1 cellular context compared by ENCODE assay signal in the genomic region with DNA sequence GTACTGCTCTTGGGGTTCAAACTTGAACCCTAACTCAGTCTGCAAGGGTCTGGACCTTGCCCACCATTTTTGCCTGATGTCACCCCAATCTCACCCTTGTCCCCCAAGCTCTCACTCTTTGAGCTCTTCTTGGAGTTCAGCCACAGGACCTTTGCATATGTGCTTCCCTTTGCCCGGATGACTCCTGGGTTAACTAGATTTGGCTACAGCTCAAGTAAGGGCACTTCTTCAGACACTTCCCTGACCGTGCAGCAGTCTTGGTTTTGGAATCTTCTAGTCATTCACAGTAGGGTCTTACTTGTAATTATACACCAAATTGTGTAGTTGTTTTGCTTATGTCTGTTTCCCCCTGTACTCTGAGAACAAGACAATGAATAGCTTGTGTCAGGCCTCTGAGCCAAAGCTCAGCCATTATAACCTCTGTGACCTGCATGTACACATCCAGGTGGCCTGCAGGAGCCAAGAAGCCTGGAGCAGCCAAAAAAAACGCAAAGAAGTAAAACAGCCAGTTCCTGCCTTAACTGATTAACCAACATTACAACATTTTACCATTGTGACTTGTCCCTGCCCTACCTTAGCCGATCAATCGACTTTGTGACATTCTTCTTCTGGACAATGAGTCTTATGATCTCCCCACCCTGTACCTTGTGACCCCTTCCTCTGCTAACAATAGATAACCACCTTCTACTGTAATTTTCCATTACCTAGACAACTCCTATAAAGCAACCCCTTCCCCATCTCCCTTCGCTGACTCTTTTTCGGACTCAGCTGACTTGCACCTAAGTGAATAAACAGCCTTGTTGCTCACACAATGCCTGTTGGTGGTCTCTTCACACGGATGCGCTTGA.
TF ChIP-seq lines count a peak whose summit lies in the region.

No MANE protein-coding gene starts in this region.

TF ChIP-seq in HepG2, 621 proteins besides CTCF, POLR2A, EP300 and RAD21 (continued from another document and continues in another):
- TF ChIP-seq, protein P1, sequence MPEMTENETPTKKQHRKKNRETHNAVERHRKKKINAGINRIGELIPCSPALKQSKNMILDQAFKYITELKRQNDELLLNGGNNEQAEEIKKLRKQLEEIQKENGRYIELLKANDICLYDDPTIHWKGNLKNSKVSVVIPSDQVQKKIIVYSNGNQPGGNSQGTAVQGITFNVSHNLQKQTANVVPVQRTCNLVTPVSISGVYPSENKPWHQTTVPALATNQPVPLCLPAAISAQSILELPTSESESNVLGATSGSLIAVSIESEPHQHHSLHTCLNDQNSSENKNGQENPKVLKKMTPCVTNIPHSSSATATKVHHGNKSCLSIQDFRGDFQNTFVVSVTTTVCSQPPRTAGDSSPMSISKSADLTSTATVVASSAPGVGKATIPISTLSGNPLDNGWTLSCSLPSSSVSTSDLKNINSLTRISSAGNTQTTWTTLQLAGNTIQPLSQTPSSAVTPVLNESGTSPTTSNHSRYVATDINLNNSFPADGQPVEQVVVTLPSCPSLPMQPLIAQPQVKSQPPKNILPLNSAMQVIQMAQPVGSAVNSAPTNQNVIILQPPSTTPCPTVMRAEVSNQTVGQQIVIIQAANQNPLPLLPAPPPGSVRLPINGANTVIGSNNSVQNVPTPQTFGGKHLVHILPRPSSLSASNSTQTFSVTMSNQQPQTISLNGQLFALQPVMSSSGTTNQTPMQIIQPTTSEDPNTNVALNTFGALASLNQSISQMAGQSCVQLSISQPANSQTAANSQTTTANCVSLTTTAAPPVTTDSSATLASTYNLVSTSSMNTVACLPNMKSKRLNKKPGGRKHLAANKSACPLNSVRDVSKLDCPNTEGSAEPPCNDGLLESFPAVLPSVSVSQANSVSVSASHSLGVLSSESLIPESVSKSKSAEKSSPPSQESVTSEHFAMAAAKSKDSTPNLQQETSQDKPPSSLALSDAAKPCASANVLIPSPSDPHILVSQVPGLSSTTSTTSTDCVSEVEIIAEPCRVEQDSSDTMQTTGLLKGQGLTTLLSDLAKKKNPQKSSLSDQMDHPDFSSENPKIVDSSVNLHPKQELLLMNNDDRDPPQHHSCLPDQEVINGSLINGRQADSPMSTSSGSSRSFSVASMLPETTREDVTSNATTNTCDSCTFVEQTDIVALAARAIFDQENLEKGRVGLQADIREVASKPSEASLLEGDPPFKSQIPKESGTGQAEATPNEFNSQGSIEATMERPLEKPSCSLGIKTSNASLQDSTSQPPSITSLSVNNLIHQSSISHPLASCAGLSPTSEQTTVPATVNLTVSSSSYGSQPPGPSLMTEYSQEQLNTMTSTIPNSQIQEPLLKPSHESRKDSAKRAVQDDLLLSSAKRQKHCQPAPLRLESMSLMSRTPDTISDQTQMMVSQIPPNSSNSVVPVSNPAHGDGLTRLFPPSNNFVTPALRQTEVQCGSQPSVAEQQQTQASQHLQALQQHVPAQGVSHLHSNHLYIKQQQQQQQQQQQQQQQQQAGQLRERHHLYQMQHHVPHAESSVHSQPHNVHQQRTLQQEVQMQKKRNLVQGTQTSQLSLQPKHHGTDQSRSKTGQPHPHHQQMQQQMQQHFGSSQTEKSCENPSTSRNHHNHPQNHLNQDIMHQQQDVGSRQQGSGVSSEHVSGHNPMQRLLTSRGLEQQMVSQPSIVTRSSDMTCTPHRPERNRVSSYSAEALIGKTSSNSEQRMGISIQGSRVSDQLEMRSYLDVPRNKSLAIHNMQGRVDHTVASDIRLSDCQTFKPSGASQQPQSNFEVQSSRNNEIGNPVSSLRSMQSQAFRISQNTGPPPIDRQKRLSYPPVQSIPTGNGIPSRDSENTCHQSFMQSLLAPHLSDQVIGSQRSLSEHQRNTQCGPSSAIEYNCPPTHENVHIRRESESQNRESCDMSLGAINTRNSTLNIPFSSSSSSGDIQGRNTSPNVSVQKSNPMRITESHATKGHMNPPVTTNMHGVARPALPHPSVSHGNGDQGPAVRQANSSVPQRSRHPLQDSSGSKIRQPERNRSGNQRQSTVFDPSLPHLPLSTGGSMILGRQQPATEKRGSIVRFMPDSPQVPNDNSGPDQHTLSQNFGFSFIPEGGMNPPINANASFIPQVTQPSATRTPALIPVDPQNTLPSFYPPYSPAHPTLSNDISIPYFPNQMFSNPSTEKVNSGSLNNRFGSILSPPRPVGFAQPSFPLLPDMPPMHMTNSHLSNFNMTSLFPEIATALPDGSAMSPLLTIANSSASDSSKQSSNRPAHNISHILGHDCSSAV (CRISPR knock-in tag; IDR thresholded peaks at IDR 0.05; ENCODE audit: borderline replicate concordance): no peak
- TF ChIP-seq ISL2 (CRISPR knock-in tag; IDR thresholded peaks at IDR 0.05) (peak; percentile 76), YEATS4 (CRISPR knock-in tag; IDR thresholded peaks at IDR 0.05; ENCODE audit: borderline replicate concordance) (peak; percentile 53; the same call in 1 of the 2 replicates), ZNF709 (CRISPR knock-in tag; IDR thresholded peaks at IDR 0.05) (no peak), ZFP90 (CRISPR knock-in tag; IDR thresholded peaks at IDR 0.05; ENCODE audit: borderline replicate concordance) (no peak; the same call in 1 of the 2 replicates), ZNF44 (CRISPR knock-in tag; IDR thresholded peaks at IDR 0.05) (peak; percentile 88), STAG1 (CRISPR knock-in tag; IDR thresholded peaks at IDR 0.05) (no peak), ZFYVE20 (CRISPR knock-in tag; IDR thresholded peaks at IDR 0.05; ENCODE audit: borderline replicate concordance, low read depth) (no peak), FLYWCH1 (CRISPR knock-in tag; IDR thresholded peaks at IDR 0.05) (no peak), SMAD9 (CRISPR knock-in tag; IDR thresholded peaks at IDR 0.05) (peak; percentile 55; the same call in 1 of the 2 replicates), KDM6A (CRISPR knock-in tag; IDR thresholded peaks at IDR 0.05; ENCODE audit: low read depth) (0 out of 2 replicates have a peak, but pooled peaks have one; percentile 10), GFI1 (CRISPR knock-in tag; IDR thresholded peaks at IDR 0.05; ENCODE audit: borderline replicate concordance) (no peak), EED (CRISPR knock-in tag; IDR thresholded peaks at IDR 0.05) (no peak), ZBTB20 (CRISPR knock-in tag; IDR thresholded peaks at IDR 0.05; ENCODE audit: borderline replicate concordance, low read depth) (0 out of 2 replicates have a peak, but pooled peaks have one; percentile 39), NR1H2 (CRISPR knock-in tag; IDR thresholded peaks at IDR 0.05; ENCODE audit: borderline replicate concordance, low read depth) (no peak), SIX4 (CRISPR knock-in tag; IDR thresholded peaks at IDR 0.05) (no peak), U2AF2 (IDR thresholded peaks at IDR 0.05; ENCODE audit: low read depth, low read length) (no peak), MIXL1 (CRISPR knock-in tag; IDR thresholded peaks at IDR 0.05) (0 out of 2 replicates have a peak, but pooled peaks have one; percentile 9), ZNF598 (CRISPR knock-in tag; IDR thresholded peaks at IDR 0.05; ENCODE audit: borderline replicate concordance) (no peak; the same call in 1 of the 2 replicates), CBFB (CRISPR knock-in tag; IDR thresholded peaks at IDR 0.05) (no peak), IKZF1 (IDR thresholded peaks at IDR 0.05) (no peak), ZNF234 (CRISPR knock-in tag; conservative IDR thresholded peaks at IDR 0.05) (no peak), ZNF225 (CRISPR knock-in tag; IDR thresholded peaks at IDR 0.05) (no peak), ZNF292 (CRISPR knock-in tag; IDR thresholded peaks at IDR 0.05; ENCODE audit: borderline replicate concordance, low read depth) (no peak), FIP1L1 (IDR thresholded peaks at IDR 0.05; ENCODE audit: borderline replicate concordance, insufficient read depth, low read depth, low read length) (no peak)
- TF ChIP-seq, protein P2, sequence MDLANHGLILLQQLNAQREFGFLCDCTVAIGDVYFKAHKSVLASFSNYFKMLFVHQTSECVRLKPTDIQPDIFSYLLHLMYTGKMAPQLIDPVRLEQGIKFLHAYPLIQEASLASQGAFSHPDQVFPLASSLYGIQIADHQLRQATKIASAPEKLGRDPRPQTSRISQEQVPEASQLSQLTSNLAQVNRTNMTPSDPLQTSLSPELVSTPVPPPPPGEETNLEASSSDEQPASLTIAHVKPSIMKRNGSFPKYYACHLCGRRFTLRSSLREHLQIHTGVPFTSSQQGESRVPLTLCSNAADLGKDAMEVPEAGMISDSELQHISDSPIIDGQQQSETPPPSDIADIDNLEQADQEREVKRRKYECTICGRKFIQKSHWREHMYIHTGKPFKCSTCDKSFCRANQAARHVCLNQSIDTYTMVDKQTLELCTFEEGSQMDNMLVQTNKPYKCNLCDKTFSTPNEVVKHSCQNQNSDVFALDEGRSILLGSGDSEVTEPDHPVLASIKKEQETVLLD (CRISPR knock-in tag; IDR thresholded peaks at IDR 0.05; ENCODE audit: low read depth): no peak
- TF ChIP-seq, protein P3, sequence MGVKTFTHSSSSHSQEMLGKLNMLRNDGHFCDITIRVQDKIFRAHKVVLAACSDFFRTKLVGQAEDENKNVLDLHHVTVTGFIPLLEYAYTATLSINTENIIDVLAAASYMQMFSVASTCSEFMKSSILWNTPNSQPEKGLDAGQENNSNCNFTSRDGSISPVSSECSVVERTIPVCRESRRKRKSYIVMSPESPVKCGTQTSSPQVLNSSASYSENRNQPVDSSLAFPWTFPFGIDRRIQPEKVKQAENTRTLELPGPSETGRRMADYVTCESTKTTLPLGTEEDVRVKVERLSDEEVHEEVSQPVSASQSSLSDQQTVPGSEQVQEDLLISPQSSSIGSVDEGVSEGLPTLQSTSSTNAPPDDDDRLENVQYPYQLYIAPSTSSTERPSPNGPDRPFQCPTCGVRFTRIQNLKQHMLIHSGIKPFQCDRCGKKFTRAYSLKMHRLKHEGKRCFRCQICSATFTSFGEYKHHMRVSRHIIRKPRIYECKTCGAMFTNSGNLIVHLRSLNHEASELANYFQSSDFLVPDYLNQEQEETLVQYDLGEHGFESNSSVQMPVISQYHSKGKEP (CRISPR knock-in tag; IDR thresholded peaks at IDR 0.05): no peak
- TF ChIP-seq, protein P4, sequence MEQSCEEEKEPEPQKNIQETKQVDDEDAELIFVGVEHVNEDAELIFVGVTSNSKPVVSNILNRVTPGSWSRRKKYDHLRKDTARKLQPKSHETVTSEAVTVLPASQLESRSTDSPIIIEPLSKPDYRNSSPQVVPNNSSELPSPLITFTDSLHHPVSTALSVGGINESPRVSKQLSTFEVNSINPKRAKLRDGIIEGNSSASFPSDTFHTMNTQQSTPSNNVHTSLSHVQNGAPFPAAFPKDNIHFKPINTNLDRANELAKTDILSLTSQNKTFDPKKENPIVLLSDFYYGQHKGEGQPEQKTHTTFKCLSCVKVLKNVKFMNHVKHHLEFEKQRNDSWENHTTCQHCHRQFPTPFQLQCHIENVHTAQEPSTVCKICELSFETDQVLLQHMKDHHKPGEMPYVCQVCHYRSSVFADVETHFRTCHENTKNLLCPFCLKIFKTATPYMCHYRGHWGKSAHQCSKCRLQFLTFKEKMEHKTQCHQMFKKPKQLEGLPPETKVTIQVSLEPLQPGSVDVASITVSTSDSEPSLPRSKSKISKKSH (CRISPR knock-in tag; IDR thresholded peaks at IDR 0.05; ENCODE audit: borderline replicate concordance): no peak
- TF ChIP-seq, protein P5, sequence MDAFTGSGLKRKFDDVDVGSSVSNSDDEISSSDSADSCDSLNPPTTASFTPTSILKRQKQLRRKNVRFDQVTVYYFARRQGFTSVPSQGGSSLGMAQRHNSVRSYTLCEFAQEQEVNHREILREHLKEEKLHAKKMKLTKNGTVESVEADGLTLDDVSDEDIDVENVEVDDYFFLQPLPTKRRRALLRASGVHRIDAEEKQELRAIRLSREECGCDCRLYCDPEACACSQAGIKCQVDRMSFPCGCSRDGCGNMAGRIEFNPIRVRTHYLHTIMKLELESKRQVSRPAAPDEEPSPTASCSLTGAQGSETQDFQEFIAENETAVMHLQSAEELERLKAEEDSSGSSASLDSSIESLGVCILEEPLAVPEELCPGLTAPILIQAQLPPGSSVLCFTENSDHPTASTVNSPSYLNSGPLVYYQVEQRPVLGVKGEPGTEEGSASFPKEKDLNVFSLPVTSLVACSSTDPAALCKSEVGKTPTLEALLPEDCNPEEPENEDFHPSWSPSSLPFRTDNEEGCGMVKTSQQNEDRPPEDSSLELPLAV (CRISPR knock-in tag; conservative IDR thresholded peaks at IDR 0.05; ENCODE audit: low read depth): no peak
- TF ChIP-seq, protein P6, sequence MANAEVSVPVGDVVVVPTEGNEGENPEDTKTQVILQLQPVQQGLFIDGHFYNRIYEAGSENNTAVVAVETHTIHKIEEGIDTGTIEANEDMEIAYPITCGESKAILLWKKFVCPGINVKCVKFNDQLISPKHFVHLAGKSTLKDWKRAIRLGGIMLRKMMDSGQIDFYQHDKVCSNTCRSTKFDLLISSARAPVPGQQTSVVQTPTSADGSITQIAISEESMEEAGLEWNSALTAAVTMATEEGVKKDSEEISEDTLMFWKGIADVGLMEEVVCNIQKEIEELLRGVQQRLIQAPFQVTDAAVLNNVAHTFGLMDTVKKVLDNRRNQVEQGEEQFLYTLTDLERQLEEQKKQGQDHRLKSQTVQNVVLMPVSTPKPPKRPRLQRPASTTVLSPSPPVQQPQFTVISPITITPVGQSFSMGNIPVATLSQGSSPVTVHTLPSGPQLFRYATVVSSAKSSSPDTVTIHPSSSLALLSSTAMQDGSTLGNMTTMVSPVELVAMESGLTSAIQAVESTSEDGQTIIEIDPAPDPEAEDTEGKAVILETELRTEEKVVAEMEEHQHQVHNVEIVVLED (CRISPR knock-in tag; IDR thresholded peaks at IDR 0.05; ENCODE audit: borderline replicate concordance): 0 out of 2 replicates have a peak, but pooled peaks have one; percentile 34
- TF ChIP-seq, protein P7, sequence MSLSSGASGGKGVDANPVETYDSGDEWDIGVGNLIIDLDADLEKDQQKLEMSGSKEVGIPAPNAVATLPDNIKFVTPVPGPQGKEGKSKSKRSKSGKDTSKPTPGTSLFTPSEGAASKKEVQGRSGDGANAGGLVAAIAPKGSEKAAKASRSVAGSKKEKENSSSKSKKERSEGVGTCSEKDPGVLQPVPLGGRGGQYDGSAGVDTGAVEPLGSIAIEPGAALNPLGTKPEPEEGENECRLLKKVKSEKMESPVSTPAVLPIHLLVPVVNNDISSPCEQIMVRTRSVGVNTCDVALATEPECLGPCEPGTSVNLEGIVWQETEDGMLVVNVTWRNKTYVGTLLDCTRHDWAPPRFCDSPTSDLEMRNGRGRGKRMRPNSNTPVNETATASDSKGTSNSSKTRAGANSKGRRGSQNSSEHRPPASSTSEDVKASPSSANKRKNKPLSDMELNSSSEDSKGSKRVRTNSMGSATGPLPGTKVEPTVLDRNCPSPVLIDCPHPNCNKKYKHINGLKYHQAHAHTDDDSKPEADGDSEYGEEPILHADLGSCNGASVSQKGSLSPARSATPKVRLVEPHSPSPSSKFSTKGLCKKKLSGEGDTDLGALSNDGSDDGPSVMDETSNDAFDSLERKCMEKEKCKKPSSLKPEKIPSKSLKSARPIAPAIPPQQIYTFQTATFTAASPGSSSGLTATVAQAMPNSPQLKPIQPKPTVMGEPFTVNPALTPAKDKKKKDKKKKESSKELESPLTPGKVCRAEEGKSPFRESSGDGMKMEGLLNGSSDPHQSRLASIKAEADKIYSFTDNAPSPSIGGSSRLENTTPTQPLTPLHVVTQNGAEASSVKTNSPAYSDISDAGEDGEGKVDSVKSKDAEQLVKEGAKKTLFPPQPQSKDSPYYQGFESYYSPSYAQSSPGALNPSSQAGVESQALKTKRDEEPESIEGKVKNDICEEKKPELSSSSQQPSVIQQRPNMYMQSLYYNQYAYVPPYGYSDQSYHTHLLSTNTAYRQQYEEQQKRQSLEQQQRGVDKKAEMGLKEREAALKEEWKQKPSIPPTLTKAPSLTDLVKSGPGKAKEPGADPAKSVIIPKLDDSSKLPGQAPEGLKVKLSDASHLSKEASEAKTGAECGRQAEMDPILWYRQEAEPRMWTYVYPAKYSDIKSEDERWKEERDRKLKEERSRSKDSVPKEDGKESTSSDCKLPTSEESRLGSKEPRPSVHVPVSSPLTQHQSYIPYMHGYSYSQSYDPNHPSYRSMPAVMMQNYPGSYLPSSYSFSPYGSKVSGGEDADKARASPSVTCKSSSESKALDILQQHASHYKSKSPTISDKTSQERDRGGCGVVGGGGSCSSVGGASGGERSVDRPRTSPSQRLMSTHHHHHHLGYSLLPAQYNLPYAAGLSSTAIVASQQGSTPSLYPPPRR (CRISPR knock-in tag; IDR thresholded peaks at IDR 0.05; ENCODE audit: borderline replicate concordance): no peak
